Comparison of ENCODE assay signal across 8 cellular contexts in genomic region chr5:129096382-129096991, GRCh38. TPM values are rescaled to one million over a fixed set of nuclear protein-coding genes. Genes with fewer than 3 reads are reported as not detected.
DNase-seq lines count a peak whose midpoint lies in the region; ATAC-seq and TF ChIP-seq lines count a peak whose summit lies in the region.
"Had no signal": no experiment of that assay in that cellular context is flagged by ENCODE, and none has a peak within 500 bp of the region (broad histone marks: within the 10 kb centered on the region; RNA-seq: fewer than 3 reads in every experiment).

No MANE protein-coding gene starts in this region.

- no peaks in the 10 kb centered on the region for H3K36me3 ChIP-seq in DOHH2 (ENCODE audit: control insufficient read depth, low read length)
- no peaks in the 10 kb centered on the region for H3K36me3 ChIP-seq in endodermal cell (ENCODE audit: control insufficient read depth, insufficient read depth, low read length)
- H3K36me3 ChIP-seq in ovary = no peaks in the 10 kb centered on the region

- peaks cover 23% of the 10 kb centered on the region for H3K27me3 Mint-ChIP-seq in endodermal cell (ENCODE audit: insufficient read depth)

- H4K20me1 ChIP-seq in DOHH2 (ENCODE audit: control insufficient read depth, insufficient read depth, low read depth, low read length) = no peaks in the 10 kb centered on the region

- no peaks in the 10 kb centered on the region for H3K9me3 ChIP-seq in DOHH2 (ENCODE audit: control insufficient read depth, insufficient read depth, low read length)
- no peaks in the 10 kb centered on the region for H3K9me3 ChIP-seq in endodermal cell (ENCODE audit: control insufficient read depth, low read length)
- H3K9me3 ChIP-seq in ovary = no peaks in the 10 kb centered on the region

- no peak for TF ChIP-seq POLR2A in ovary (IDR thresholded peaks at IDR 0.05)

- H3K27me3 ChIP-seq in DOHH2 (ENCODE audit: control insufficient read depth, low read length) (no peaks in the 10 kb centered on the region), endodermal cell (ENCODE audit: control insufficient read depth, insufficient read depth, low read length, poor library complexity, severe bottlenecking) (peaks cover 22% of the 10 kb centered on the region), ovary (no peaks in the 10 kb centered on the region)

- H3K4me3 Mint-ChIP-seq in endodermal cell = peak overlapping the region; percentile 78

- peaks cover 53% of the 10 kb centered on the region for H3K79me2 ChIP-seq in DOHH2 (ENCODE audit: control insufficient read depth, low read length)

- no peak for ATAC-seq in GM19023 (IDR thresholded peaks at IDR 0.05; ENCODE audit: unreplicated experiment)

- H3K27ac ChIP-seq in DOHH2 (ENCODE audit: low read depth, low read length) (no peak overlapping the region), endodermal cell (ENCODE audit: low read depth, low read length) (no peak overlapping the region), ovary (no peak overlapping the region)

- no peaks in the 10 kb centered on the region; the same call in 1 of the 2 replicates for H3K9me2 ChIP-seq in DOHH2 (replicated peaks; ENCODE audit: control insufficient read depth, low read length)

- intact Hi-C loops in ovary (cut with DNase I) = no loop called here

- peak overlapping the region; percentile 93 for H3K4me2 ChIP-seq in DOHH2 (ENCODE audit: low read length)

- TF ChIP-seq EP300 in ovary (IDR thresholded peaks at IDR 0.05) = no peak

- no peaks in the 10 kb centered on the region for H3K9me3 Mint-ChIP-seq in endodermal cell

- H3F3A ChIP-seq in DOHH2 (ENCODE audit: control insufficient read depth, insufficient read depth) = no peaks in the 10 kb centered on the region

- peaks cover 22% of the 10 kb centered on the region for H3K4me1 ChIP-seq in DOHH2 (ENCODE audit: control insufficient read depth, low read length)
- H3K4me1 ChIP-seq in endodermal cell (ENCODE audit: control insufficient read depth, insufficient read depth, low read length) = no peaks in the 10 kb centered on the region
- peaks cover 6% of the 10 kb centered on the region for H3K4me1 ChIP-seq in ovary (ENCODE audit: insufficient read depth)

- 70 to 74% methylated on average over 7 to 8 of the region's 8 CpGs for WGBS in endodermal cell (ENCODE audit: insufficient coverage in 1 of 2, insufficient read length in 1 of 2), 2 experiments
- WGBS in ovary, 3 donors = 27 to 43% (median 37%) methylated on average over 8 of the region's 8 CpGs

- TF ChIP-seq CTCF in DOHH2 (IDR thresholded peaks at IDR 0.05; ENCODE audit: low read depth, low read length, poor library complexity, severe bottlenecking) = no peak
- peak; percentile 60 for TF ChIP-seq CTCF in endodermal cell (conservative IDR thresholded peaks at IDR 0.05)
- no peak for TF ChIP-seq CTCF in ovary (IDR thresholded peaks at IDR 0.05)

- DNase-seq in Kasumi-1 (lab: John Stamatoyannopoulos, UW) (peak; percentile 16 to 23), endodermal cell (peak; percentile 68), ovary (no peak), COLO668 (lab: John Stamatoyannopoulos, UW; ENCODE audit: unreplicated experiment) (no peak), cerebellar cortex (ENCODE audit: low spot score) (no peak)
- DNase-seq: MV-4-11 had no signal

- peak overlapping the region; percentile 65 for H3K27ac Mint-ChIP-seq in endodermal cell

- H3K4me3 ChIP-seq in DOHH2 (ENCODE audit: low read length) (no peak overlapping the region), endodermal cell (ENCODE audit: low read length) (peak overlapping the region; percentile 95), ovary (peak overlapping the region; percentile 93)

- no peaks in the 10 kb centered on the region for H3K36me3 Mint-ChIP-seq in endodermal cell (ENCODE audit: low read depth)

- H3K9ac ChIP-seq in endodermal cell (ENCODE audit: extremely low read depth, low read length, poor library complexity, severe bottlenecking) = no peak overlapping the region

- H3K4me1 Mint-ChIP-seq in endodermal cell = peaks cover 31% of the 10 kb centered on the region

RNA-seq across cellular contexts. Expression of gene ISOC1, which starts 1.9 kb away (rescaled TPM):
- 10 to 100 TPM; 48.5 to 56.7 TPM for total RNA-seq in endodermal cell
- polyA plus RNA-seq in endodermal cell (2013, experiment 1 of 2) = 22.7 TPM
- polyA plus RNA-seq in endodermal cell (2013, experiment 2 of 2) = 21.2 TPM
- 10 to 100 TPM; 19.1 to 98.0 (median 27.3) TPM for total RNA-seq in ovary
- 10 to 100 TPM; 24.2 to 53.2 TPM for polyA plus RNA-seq in ovary

Comparison
In these comparisons a context has a peak if more than half of its experiments do, and no peak if none do; other contexts are left out.
1. DNase-seq: peak in Kasumi-1 (2 of 2) and endodermal cell (single experiment); none in ovary (0 of 5), COLO668 (single experiment) and cerebellar cortex (single experiment).